8 cellular contexts compared by ENCODE assay signal in the genomic region with DNA sequence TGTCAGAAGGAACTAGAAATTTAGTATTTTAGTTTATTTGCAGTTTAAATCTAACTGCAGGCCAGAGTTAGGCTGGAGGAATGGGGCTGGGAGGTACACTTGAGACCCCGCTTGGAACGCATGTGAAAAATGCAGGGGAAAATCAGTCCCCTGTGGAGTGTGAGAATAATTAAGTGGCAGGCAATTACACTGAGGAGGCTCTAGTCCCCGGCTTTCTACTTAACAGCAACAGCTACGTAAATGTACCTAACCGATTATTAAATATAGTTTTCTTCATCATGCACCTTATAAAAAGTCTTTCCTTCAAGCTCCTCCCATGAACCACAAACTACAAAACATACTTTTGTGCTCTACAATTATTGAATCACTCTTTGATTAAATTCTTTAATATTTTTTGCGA. TPM values are rescaled to one million over a fixed set of nuclear protein-coding genes. Genes with fewer than 3 reads are reported as not detected.
DNase-seq lines count a peak whose midpoint lies in the region; ATAC-seq and TF ChIP-seq lines count a peak whose summit lies in the region.

No MANE protein-coding gene starts in this region.

- H3K36me3 ChIP-seq in mammary epithelial cell (ENCODE audit: insufficient read depth, low read length), result peaks cover 2% of the 10 kb centered on the region
- peaks cover 0 to 2% (median under 1%) of the 10 kb centered on the region in 4 donors for H3K36me3 ChIP-seq in liver (ENCODE audit: control insufficient read depth in 4 of 4, insufficient read depth in 3 of 4, low read depth in 1 of 4, low read length in 3 of 4)
- H3K36me3 ChIP-seq in tibial nerve, result peaks cover 0 to 20% (median 8%) of the 10 kb centered on the region in 3 donors

- 2% methylated on average over 6 of the region's 6 CpGs for WGBS in mammary epithelial cell (ENCODE audit: low coverage, missing lambda C conversion rate)
- WGBS in liver, result 26% methylated on average over 6 of the region's 6 CpGs
- 3 to 4% methylated on average over 6 of the region's 6 CpGs for WGBS in tibial nerve, 2 donors

- in situ Hi-C loops in mammary epithelial cell (cut with MboI; ENCODE audit: low sequenced_read_pairs in 2 of 2), result no loop called here

- intact Hi-C loops in mammary epithelial cell (cut with micrococcal nuclease), result loop anchor here (5.0 to 10.0 kb wide), 3 partner anchors 69 to 436 kb away; partner anchors contain the start of genes ZNF100, ZNF429 and ZNF493

- peaks cover 54% of the 10 kb centered on the region for H3K79me2 ChIP-seq in mammary epithelial cell (ENCODE audit: insufficient read depth, low read length)

- peaks cover 2% of the 10 kb centered on the region for H3K9me3 ChIP-seq in mammary epithelial cell (replicated peaks; ENCODE audit: insufficient read depth, low read length)
- peaks cover 0 to 2% (median 0%) of the 10 kb centered on the region in 4 donors for H3K9me3 ChIP-seq in liver (ENCODE audit: control insufficient read depth in 4 of 4, low read length in 3 of 4)
- peaks cover 0 to 5% (median 0%) of the 10 kb centered on the region in 4 donors for H3K9me3 ChIP-seq in tibial nerve

- DNase-seq in GM10248 (ENCODE audit: extremely low spot score), result peak; percentile 6
- peak; percentile 42 for DNase-seq in NCI-H1417 treated with DMSO at 0.1 percent for 48 hours (lab: John Stamatoyannopoulos, UW)
- no peak for DNase-seq in mammary epithelial cell
- DNase-seq in tibial nerve (ENCODE audit: low spot score in 2 of 2), result no peak
- no peak for DNase-seq in cerebellar nuclear complex (lab: John Stamatoyannopoulos, UW)
- no peak for DNase-seq in activated gamma-delta T cell (lab: John Stamatoyannopoulos, UW)

- dilution Hi-C loops in mammary epithelial cell (cut with HindIII; ENCODE audit: low sequenced_read_pairs), result no loop called here

- CTCF ChIA-PET in GM10248 (lab: Yijun Ruan, JAX), result interaction anchor here (0.9 to 2.0 kb wide), 5 partner anchors 10 to 177 kb away, joined by 3 to 4 read pairs (median 4); partner anchors contain the start of gene ZNF429
- CTCF ChIA-PET in mammary epithelial cell (lab: Charles Lee; ENCODE audit: low non-redundant PET), result no interaction called here

- H3K9ac ChIP-seq in mammary epithelial cell (ENCODE audit: insufficient read depth, low read length) (peak overlapping the region; percentile 91), liver (ENCODE audit: low read depth in 1 of 2, low read length in 2 of 2) (peak overlapping the region; percentile 50 to 90)

- peak overlapping the region; percentile 99 for H2AFZ ChIP-seq in mammary epithelial cell (ENCODE audit: low read depth, low read length)

- H3K27me3 ChIP-seq in mammary epithelial cell (ENCODE audit: insufficient read depth, low read length) (no peaks in the 10 kb centered on the region), liver (ENCODE audit: control insufficient read depth in 4 of 4, insufficient read depth in 4 of 4, low read length in 3 of 4) (no peaks in the 10 kb centered on the region), tibial nerve (no peaks in the 10 kb centered on the region)

- no TSS peak for BruUV-seq in mammary epithelial cell (replicated peaks; lab: Mats Ljungman, UMichigan)

- peaks cover 5% of the 10 kb centered on the region for H3K4me1 ChIP-seq in mammary epithelial cell (ENCODE audit: insufficient read depth, low read length)
- peaks cover 0 to 7% (median 5%) of the 10 kb centered on the region in 4 donors for H3K4me1 ChIP-seq in liver (ENCODE audit: control insufficient read depth in 4 of 4, insufficient read depth in 4 of 4, low read length in 3 of 4)
- peaks cover 0 to 32% (median 4%) of the 10 kb centered on the region in 4 donors for H3K4me1 ChIP-seq in tibial nerve

- TF ChIP-seq EP300 in tibial nerve (IDR thresholded peaks at IDR 0.05), result no peak

- H3K4me3 ChIP-seq in mammary epithelial cell (replicated peaks in 1 of 3; ENCODE audit: insufficient read depth in 1 of 3, low read depth in 2 of 3, low read length in 3 of 3) (peak overlapping the region; percentile 62 to 87 (median 81)), liver (ENCODE audit: low read depth in 1 of 3, low read length in 3 of 3) (peak overlapping the region; percentile 79 to 91 (median 79)), tibial nerve (peak overlapping the region; percentile 50 to 86 (median 70))

- no peak for TF ChIP-seq RAD21 in liver (IDR thresholded peaks at IDR 0.05)

- no peak for ATAC-seq in GM19351 (IDR thresholded peaks at IDR 0.05; ENCODE audit: unreplicated experiment)

- POLR2A ChIA-PET in GM10248 (lab: Yijun Ruan, JAX), result no interaction called here

- TF ChIP-seq CTCF in GM10248 (IDR thresholded peaks at IDR 0.05; ENCODE audit: control extremely low read depth, extremely low read depth, low read depth, missing control alignments), result no peak
- no peak for TF ChIP-seq CTCF in mammary epithelial cell (conservative IDR thresholded peaks at IDR 0.05 in 1 of 2, IDR thresholded peaks at IDR 0.05 in 1 of 2; ENCODE audit: extremely low read depth in 1 of 2, insufficient read depth in 1 of 2, low read depth in 1 of 2, low read length in 2 of 2)
- no peak for TF ChIP-seq CTCF in liver (IDR thresholded peaks at IDR 0.05; ENCODE audit: low read depth, low read length, missing input control)
- no peak for TF ChIP-seq CTCF in tibial nerve (IDR thresholded peaks at IDR 0.05)

- H3K27ac ChIP-seq in mammary epithelial cell (ENCODE audit: insufficient read depth, low read depth, low read length) (peak overlapping the region; percentile 86), liver (ENCODE audit: low read depth in 1 of 2, low read length in 2 of 2) (peak overlapping the region; percentile 71 to 77), tibial nerve (peak overlapping the region; percentile 73 to 98 (median 94))

- no peaks in the 10 kb centered on the region for H4K20me1 ChIP-seq in mammary epithelial cell (ENCODE audit: insufficient read depth, low read length)

- peak overlapping the region; percentile 98 for H3K4me2 ChIP-seq in mammary epithelial cell (ENCODE audit: insufficient read depth, low read depth, low read length)

- no peak for TF ChIP-seq POLR2A in tibial nerve (IDR thresholded peaks at IDR 0.05)

TF ChIP-seq in liver, 16 proteins besides CTCF, POLR2A, EP300 and RAD21 (continues in another document):
- TF ChIP-seq SP1 (IDR thresholded peaks at IDR 0.05) (no peak), MAX (IDR thresholded peaks at IDR 0.05) (no peak), HNF4G (IDR thresholded peaks at IDR 0.05) (no peak), NR2F2 (IDR thresholded peaks at IDR 0.05) (no peak), TAF1 (conservative IDR thresholded peaks at IDR 0.05) (no peak), EGR1 (IDR thresholded peaks at IDR 0.05; ENCODE audit: low read depth in 2 of 2) (no peak), RXRA (IDR thresholded peaks at IDR 0.05) (no peak), ATF3 (IDR thresholded peaks at IDR 0.05) (no peak), JUND (IDR thresholded peaks at IDR 0.05) (no peak), HNF4A (conservative IDR thresholded peaks at IDR 0.05) (no peak), FOXA2 (IDR thresholded peaks at IDR 0.05) (no peak), REST (IDR thresholded peaks at IDR 0.05) (no peak), YY1 (IDR thresholded peaks at IDR 0.05) (no peak)

RNA-seq across cellular contexts. Expression of gene ZNF708, which starts 0.8 kb away (rescaled TPM):
- total RNA-seq in mammary epithelial cell (10 to 100 TPM in 1 of 2 donors, 1 to 10 TPM in 1; 9.2 to 15.3 TPM), liver (1 to 10 TPM; 4.9 to 7.7 TPM), tibial nerve (10 to 100 TPM; 32.4 to 48.2 (median 39.9) TPM)
- polyA plus RNA-seq in mammary epithelial cell (1.3 TPM), liver (1 to 10 TPM in 1 of 2 donors, under 1 TPM in 1; 0.97 to 1.6 TPM)
- polyA minus RNA-seq in mammary epithelial cell, result 3.4 TPM

RNA-seq across cellular contexts. Expression of gene ZNF738, which starts 30.4 kb away (rescaled TPM):
- total RNA-seq in mammary epithelial cell (1 to 10 TPM; 7.3 to 8.2 TPM), liver (1 to 10 TPM in 1 of 2 donors, under 1 TPM in 1; 0.67 to 4.5 TPM), tibial nerve (10 to 100 TPM in 1 of 4 donors, 1 to 10 TPM in 3; 3.3 to 10.2 (median 7.1) TPM)
- polyA plus RNA-seq in mammary epithelial cell (7.4 TPM), liver (under 1 TPM; 0.29 to 0.50 TPM)
- polyA minus RNA-seq in mammary epithelial cell, result not detected

Comparison
In these comparisons a context has a peak if more than half of its experiments do, and no peak if none do; other contexts are left out.
1. DNase-seq: peak in GM10248 (single experiment) and NCI-H1417 treated with DMSO at 0.1 percent for 48 hours (single experiment); none in mammary epithelial cell (single experiment), tibial nerve (0 of 2), cerebellar nuclear complex (0 of 2) and activated gamma-delta T cell (single experiment).
2. Peak in every context shown above with its lines, with median percentiles within 50 percentile points of each other: H3K27ac ChIP-seq and H3K4me3 ChIP-seq.